ENCODE assay signal across 1 cellular context in the genomic region with DNA sequence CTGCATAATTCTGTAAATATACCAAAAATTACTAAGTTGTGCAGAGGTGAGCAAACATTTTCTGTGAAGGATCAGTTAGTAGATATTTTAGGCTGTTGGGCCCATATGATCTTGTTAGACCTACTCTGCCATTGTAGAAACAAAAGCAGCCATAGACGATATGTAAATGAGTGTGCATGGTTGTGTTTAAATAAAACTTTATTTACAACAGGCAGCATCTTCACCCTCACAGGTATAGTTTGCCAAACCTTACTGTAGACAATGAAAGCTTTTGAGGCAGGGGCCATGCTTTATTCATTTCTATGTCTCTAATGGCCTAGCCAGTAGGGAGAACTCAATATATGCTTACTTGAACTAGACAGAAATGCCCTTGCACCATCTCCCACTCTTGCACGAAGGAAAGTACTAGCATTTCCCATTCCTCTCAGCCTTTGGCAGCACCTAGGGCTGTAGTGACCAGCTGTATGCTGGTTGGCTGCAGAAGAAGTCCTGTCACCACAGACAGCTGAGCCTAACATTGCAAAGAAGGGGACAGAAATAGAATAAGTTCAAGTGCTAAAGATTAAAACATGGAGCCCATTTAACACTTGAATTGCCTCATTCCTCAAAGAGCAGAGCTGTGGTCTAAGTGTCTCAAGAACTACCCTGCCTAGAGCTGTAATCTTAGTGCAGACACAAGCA.
TF ChIP-seq lines count a peak whose summit lies in the region.

No MANE protein-coding gene starts in this region.

TF ChIP-seq in GM12878, 131 proteins besides CTCF, POLR2A, EP300 and RAD21:
- TF ChIP-seq, protein P1, sequence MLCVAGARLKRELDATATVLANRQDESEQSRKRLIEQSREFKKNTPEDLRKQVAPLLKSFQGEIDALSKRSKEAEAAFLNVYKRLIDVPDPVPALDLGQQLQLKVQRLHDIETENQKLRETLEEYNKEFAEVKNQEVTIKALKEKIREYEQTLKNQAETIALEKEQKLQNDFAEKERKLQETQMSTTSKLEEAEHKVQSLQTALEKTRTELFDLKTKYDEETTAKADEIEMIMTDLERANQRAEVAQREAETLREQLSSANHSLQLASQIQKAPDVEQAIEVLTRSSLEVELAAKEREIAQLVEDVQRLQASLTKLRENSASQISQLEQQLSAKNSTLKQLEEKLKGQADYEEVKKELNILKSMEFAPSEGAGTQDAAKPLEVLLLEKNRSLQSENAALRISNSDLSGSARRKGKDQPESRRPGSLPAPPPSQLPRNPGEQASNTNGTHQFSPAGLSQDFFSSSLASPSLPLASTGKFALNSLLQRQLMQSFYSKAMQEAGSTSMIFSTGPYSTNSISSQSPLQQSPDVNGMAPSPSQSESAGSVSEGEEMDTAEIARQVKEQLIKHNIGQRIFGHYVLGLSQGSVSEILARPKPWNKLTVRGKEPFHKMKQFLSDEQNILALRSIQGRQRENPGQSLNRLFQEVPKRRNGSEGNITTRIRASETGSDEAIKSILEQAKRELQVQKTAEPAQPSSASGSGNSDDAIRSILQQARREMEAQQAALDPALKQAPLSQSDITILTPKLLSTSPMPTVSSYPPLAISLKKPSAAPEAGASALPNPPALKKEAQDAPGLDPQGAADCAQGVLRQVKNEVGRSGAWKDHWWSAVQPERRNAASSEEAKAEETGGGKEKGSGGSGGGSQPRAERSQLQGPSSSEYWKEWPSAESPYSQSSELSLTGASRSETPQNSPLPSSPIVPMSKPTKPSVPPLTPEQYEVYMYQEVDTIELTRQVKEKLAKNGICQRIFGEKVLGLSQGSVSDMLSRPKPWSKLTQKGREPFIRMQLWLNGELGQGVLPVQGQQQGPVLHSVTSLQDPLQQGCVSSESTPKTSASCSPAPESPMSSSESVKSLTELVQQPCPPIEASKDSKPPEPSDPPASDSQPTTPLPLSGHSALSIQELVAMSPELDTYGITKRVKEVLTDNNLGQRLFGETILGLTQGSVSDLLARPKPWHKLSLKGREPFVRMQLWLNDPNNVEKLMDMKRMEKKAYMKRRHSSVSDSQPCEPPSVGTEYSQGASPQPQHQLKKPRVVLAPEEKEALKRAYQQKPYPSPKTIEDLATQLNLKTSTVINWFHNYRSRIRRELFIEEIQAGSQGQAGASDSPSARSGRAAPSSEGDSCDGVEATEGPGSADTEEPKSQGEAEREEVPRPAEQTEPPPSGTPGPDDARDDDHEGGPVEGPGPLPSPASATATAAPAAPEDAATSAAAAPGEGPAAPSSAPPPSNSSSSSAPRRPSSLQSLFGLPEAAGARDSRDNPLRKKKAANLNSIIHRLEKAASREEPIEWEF (IDR thresholded peaks at IDR 0.05; ENCODE audit: insufficient replicate concordance, low read depth, low read length): no peak
- TF ChIP-seq ZBTB40 (IDR thresholded peaks at IDR 0.05; ENCODE audit: borderline replicate concordance) (peak; percentile 75), NBN (IDR thresholded peaks at IDR 0.05) (no peak), CHD2 (IDR thresholded peaks at IDR 0.05; ENCODE audit: borderline replicate concordance, low read depth, low read length) (no peak), NFXL1 (IDR thresholded peaks at IDR 0.05; ENCODE audit: borderline replicate concordance) (no peak), BRCA1 (IDR thresholded peaks at IDR 0.05; ENCODE audit: low read depth, low read length) (no peak)
